Comparison of ENCODE assay signal across 9 cellular contexts in genomic region chr18:37567061-37567993, GRCh38. TPM values are rescaled to one million over a fixed set of nuclear protein-coding genes. Genes with fewer than 3 reads are reported as not detected.
DNase-seq lines count a peak whose midpoint lies in the region; ATAC-seq and TF ChIP-seq lines count a peak whose summit lies in the region.
"Had no signal": no experiment of that assay in that cellular context is flagged by ENCODE, and none has a peak within 500 bp of the region (broad histone marks: within the 10 kb centered on the region; RNA-seq: fewer than 3 reads in every experiment).

No MANE protein-coding gene starts in this region.

- no peaks in the 10 kb centered on the region for H3K36me3 ChIP-seq in tibial artery

- peaks cover 6% of the 10 kb centered on the region for H3K4me1 Mint-ChIP-seq in activated T-cell treated with anti-CD3 and anti-CD28 coated beads, Interleukin-2, amount 50 U/mL, for 72 hours (ENCODE audit: low read depth)
- peaks cover 18% of the 10 kb centered on the region for H3K4me1 Mint-ChIP-seq in activated T-cell treated with anti-CD3 and anti-CD28 coated beads, Interleukin-2, amount 50 U/mL, for 24 hours (ENCODE audit: low read depth)

- H3K27me3 ChIP-seq in tibial artery = peaks cover 0 to 85% of the 10 kb centered on the region in 2 donors

- no peak overlapping the region for H3K27ac ChIP-seq in tibial artery

- in situ Hi-C loops in astrocyte of the spinal cord (cut with HindIII; ENCODE audit: low sequenced_read_pairs) = no loop called here

- H3K27ac Mint-ChIP-seq in activated T-cell treated with anti-CD3 and anti-CD28 coated beads, Interleukin-2, amount 50 U/mL, for 72 hours = no peak overlapping the region
- H3K27ac Mint-ChIP-seq in activated T-cell treated with anti-CD3 and anti-CD28 coated beads, Interleukin-2, amount 50 U/mL, for 24 hours = no peak overlapping the region
- H3K27ac Mint-ChIP-seq: activated naive CD4-positive, alpha-beta T cell treated with anti-CD3 and anti-CD28 coated beads, Interleukin-2, amount 50 U/mL, for 72 hours had no signal

- TF ChIP-seq POLR2A in lower leg skin (IDR thresholded peaks at IDR 0.05) = no peak

- TF ChIP-seq CTCF in astrocyte of the spinal cord (IDR thresholded peaks at IDR 0.05; ENCODE audit: low read depth, low read length) (no peak), lower leg skin (IDR thresholded peaks at IDR 0.05) (no peak), tibial artery (IDR thresholded peaks at IDR 0.05) (no peak)

- H3K4me1 ChIP-seq in tibial artery = peaks cover 0 to 28% (median 21%) of the 10 kb centered on the region in 4 donors

- intact Hi-C loops in lower leg skin (cut with DNase I; ENCODE audit: low total_unique reads) = no loop called here
- intact Hi-C loops in tibial artery (cut with DNase I; ENCODE audit: low total_unique reads) = no loop called here

- peak overlapping the region; percentile 31 to 55 for H3K4me3 Mint-ChIP-seq in activated T-cell treated with anti-CD3 and anti-CD28 coated beads, Interleukin-2, amount 50 U/mL, for 72 hours
- no peak overlapping the region for H3K4me3 Mint-ChIP-seq in activated T-cell treated with anti-CD3 and anti-CD28 coated beads, Interleukin-2, amount 50 U/mL, for 24 hours

- H3K9me3 ChIP-seq in tibial artery = no peaks in the 10 kb centered on the region

- peaks cover 0 to 3% of the 10 kb centered on the region in 2 donors for H3K36me3 Mint-ChIP-seq in activated T-cell treated with anti-CD3 and anti-CD28 coated beads, Interleukin-2, amount 50 U/mL, for 72 hours (ENCODE audit: insufficient read depth in 2 of 2)
- H3K36me3 Mint-ChIP-seq in activated T-cell treated with anti-CD3 and anti-CD28 coated beads, Interleukin-2, amount 50 U/mL, for 24 hours (ENCODE audit: low read depth) = no peaks in the 10 kb centered on the region

- peaks cover 69% of the 10 kb centered on the region for H3K27me3 Mint-ChIP-seq in activated T-cell treated with anti-CD3 and anti-CD28 coated beads, Interleukin-2, amount 50 U/mL, for 72 hours (ENCODE audit: low read depth)
- H3K27me3 Mint-ChIP-seq in activated T-cell treated with anti-CD3 and anti-CD28 coated beads, Interleukin-2, amount 50 U/mL, for 24 hours = peaks cover 67% of the 10 kb centered on the region

- H3K9me3 Mint-ChIP-seq in activated T-cell treated with anti-CD3 and anti-CD28 coated beads, Interleukin-2, amount 50 U/mL, for 72 hours = no peaks in the 10 kb centered on the region
- H3K9me3 Mint-ChIP-seq in activated T-cell treated with anti-CD3 and anti-CD28 coated beads, Interleukin-2, amount 50 U/mL, for 24 hours = no peaks in the 10 kb centered on the region

- no peak for DNase-seq in activated T-cell treated with anti-CD3 and anti-CD28 coated beads, Interleukin-2, amount 50 U/mL, for 72 hours
- no peak for DNase-seq in activated T-cell treated with anti-CD3 and anti-CD28 coated beads, Interleukin-2, amount 50 U/mL, for 24 hours
- no peak for DNase-seq in astrocyte of the spinal cord (ENCODE audit: low read depth, low spot score)
- DNase-seq in lower leg skin (ENCODE audit: low spot score in 2 of 2) = no peak
- DNase-seq in tibial artery = no peak
- no peak for DNase-seq in DMS153 treated with DMSO at 0.1 percent for 48 hours (lab: John Stamatoyannopoulos, UW; ENCODE audit: unreplicated experiment)
- DNase-seq in NCI-H2107 (lab: John Stamatoyannopoulos, UW) = no peak

- 8% methylated on average over 67 to 70 of the region's 72 CpGs for WGBS in lower leg skin, 2 donors

- ATAC-seq in activated T-cell treated with anti-CD3 and anti-CD28 coated beads, Interleukin-2, amount 50 U/mL, for 72 hours (replicated peaks in 1 of 2) = peak in 1 of 2 donors; percentile 7
- ATAC-seq in GM19395 (IDR thresholded peaks at IDR 0.05; ENCODE audit: unreplicated experiment) = no peak

- H3K4me3 ChIP-seq in astrocyte of the spinal cord (ENCODE audit: low read depth, low read length) (peak overlapping the region; percentile 22), lower leg skin (ENCODE audit: low read depth, poor library complexity, severe bottlenecking) (peak overlapping the region; percentile 35), tibial artery (peak overlapping the region; percentile 51 to 68)

RNA-seq across cellular contexts. Expression of gene CELF4, which starts 1.7 kb away (rescaled TPM):
- total RNA-seq in activated T-cell treated with anti-CD3 and anti-CD28 coated beads, Interleukin-2, amount 50 U/mL, for 72 hours = not detected
- under 1 TPM in 2 of 4 donors, not detected in 2; 0.16 to 0.59 TPM for total RNA-seq in lower leg skin
- total RNA-seq: activated naive CD4-positive, alpha-beta T cell treated with anti-CD3 and anti-CD28 coated beads, Interleukin-2, amount 50 U/mL, for 72 hours had no signal
